Comparison of ENCODE assay signal across 16 cellular contexts in genomic region chr22:45398214-45398613, GRCh38. TPM values are rescaled to one million over a fixed set of nuclear protein-coding genes. Genes with fewer than 3 reads are reported as not detected.
"Had no signal": no experiment of that assay in that cellular context is flagged by ENCODE, and none has a peak within 500 bp of the region (broad histone marks: within the 10 kb centered on the region; RNA-seq: fewer than 3 reads in every experiment).

No MANE protein-coding gene starts in this region.

- H3K36me3 ChIP-seq: breast epithelium, MG63 had no signal

- H3K9ac ChIP-seq: SK-N-SH had no signal

- H3K4me2 ChIP-seq: SK-N-SH had no signal

- H3K27me3 ChIP-seq: breast epithelium had no signal

- H3K4me3 ChIP-seq: breast epithelium, MG63 had no signal

- DNase-seq: activated CD4-positive, alpha-beta T cell treated with anti-CD3 and anti-CD28 coated beads, Interleukin-2, amount 50 U/mL, for 1 hour; activated CD4-positive, CD25-positive, alpha-beta regulatory T cell; activated CD8-positive, alpha-beta memory T cell treated with anti-CD3 and anti-CD28 coated beads, Interleukin-2, amount 50 U/mL, for 48 hours; activated T-cell treated with anti-CD3 and anti-CD28 coated beads, Interleukin-2, amount 50 U/mL, for 1 hour; aorta; caudate nucleus; MG63; NCI-H1105; NCI-H1436; NCI-H1694 treated with DMSO at 0.1 percent for 48 hours; NCI-H2081; NCI-H226; NCI-H69; SK-N-SH had no signal

- H3K4me1 ChIP-seq: breast epithelium had no signal

- H3K27ac ChIP-seq: breast epithelium, VCaP had no signal

RNA-seq across cellular contexts. Expression of gene SMC1B, which starts 15.2 kb away (rescaled TPM):
- polyA plus RNA-seq: aorta, SK-N-SH had no signal

RNA-seq across cellular contexts. Expression of gene RIBC2, which starts 15.3 kb away (rescaled TPM):
- polyA plus RNA-seq: SK-N-SH had no signal
